ENCODE assay signal across 11 cellular contexts in the genomic region with DNA sequence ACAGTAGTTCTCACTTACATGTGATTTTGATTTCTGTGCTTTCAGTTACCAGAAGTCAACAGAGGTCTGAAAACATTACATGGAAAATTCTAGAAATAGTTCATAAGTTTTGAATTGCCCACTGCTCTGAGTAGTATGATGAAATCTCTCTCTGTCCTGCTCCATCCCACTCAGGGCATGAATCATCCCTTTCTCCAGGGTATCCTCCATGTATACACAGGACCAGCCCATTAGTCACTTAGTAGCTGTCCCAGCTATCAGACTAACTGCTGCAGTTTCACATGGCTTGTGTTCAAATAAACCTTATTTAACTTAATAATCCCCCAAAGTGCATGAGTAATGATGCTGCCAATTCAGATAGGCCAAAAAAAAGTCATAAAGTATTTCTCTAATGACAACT.
A peak's percentile ranks its signal among the peaks of the same experiment; 100 is the strongest.
DNase-seq lines count a peak whose midpoint lies in the region; ATAC-seq and TF ChIP-seq lines count a peak whose summit lies in the region.
"Had no signal": no experiment of that assay in that cellular context is flagged by ENCODE, and none has a peak within 500 bp of the region (broad histone marks: within the 10 kb centered on the region; RNA-seq: fewer than 3 reads in every experiment).

No MANE protein-coding gene starts in this region.

- DNase-seq in HFF-Myc (ENCODE audit: extremely low read depth, low read depth) (peak; percentile 39), brain microvascular endothelial cell (peak; percentile 97), islet precursor cell (peak; percentile 61), AML-193 (lab: John Stamatoyannopoulos, UW) (no peak), cerebellar nuclear complex (lab: John Stamatoyannopoulos, UW) (no peak)
- no peak for DNase-seq in activated CD8-positive, alpha-beta memory T cell treated with anti-CD3 and anti-CD28 coated beads for 24 hours
- DNase-seq: NCI-H187 treated with DMSO at 0.1 percent for 48 hours; PC-9; stimulated activated CD4-positive, alpha-beta T cell treated with anti-CD3 and anti-CD28 coated beads, Interleukin-2, amount 100 ng/mL, for 48 hours had no signal

- no peak for TF ChIP-seq CTCF in HFF-Myc (IDR thresholded peaks at IDR 0.05; ENCODE audit: low read depth, low read length, missing control alignments)
- no peak for TF ChIP-seq CTCF in brain microvascular endothelial cell (IDR thresholded peaks at IDR 0.05; ENCODE audit: low read depth, low read length, missing control alignments)

- H2AFZ ChIP-seq in ACC112 (ENCODE audit: low read length, unreplicated experiment): no peak overlapping the region
- H2AFZ ChIP-seq: PC-9 had no signal

- peaks cover 10% of the 10 kb centered on the region for H3K4me1 ChIP-seq in ACC112 (ENCODE audit: control insufficient read depth, insufficient read depth, low read length, unreplicated experiment)

- in situ Hi-C loops in brain microvascular endothelial cell (cut with HindIII; ENCODE audit: low pct_ligation_motif_present, low sequenced_read_pairs): no loop called here

- H3K27ac ChIP-seq in ACC112 (ENCODE audit: low read depth, low read length) (peak overlapping the region; percentile 71), brain microvascular endothelial cell (peak overlapping the region; percentile 38)
- H3K27ac ChIP-seq: PC-9 had no signal

- H3K36me3 ChIP-seq in ACC112 (ENCODE audit: insufficient read depth, low read length): no peaks in the 10 kb centered on the region
- H3K36me3 ChIP-seq in brain microvascular endothelial cell (replicated peaks): no peaks in the 10 kb centered on the region

- H3K27me3 ChIP-seq in ACC112 (ENCODE audit: insufficient read depth, low read length) (no peaks in the 10 kb centered on the region), brain microvascular endothelial cell (replicated peaks) (no peaks in the 10 kb centered on the region)

- no peaks in the 10 kb centered on the region for H3K79me2 ChIP-seq in ACC112 (ENCODE audit: control insufficient read depth, insufficient read depth, low read length, unreplicated experiment)

- ATAC-seq in GM19035 (IDR thresholded peaks at IDR 0.05; ENCODE audit: unreplicated experiment): no peak

- H3K4me3 ChIP-seq in ACC112 (ENCODE audit: low read depth, low read length) (no peak overlapping the region), HFF-Myc (replicated peaks; ENCODE audit: low read depth, low read length) (no peak overlapping the region), brain microvascular endothelial cell (ENCODE audit: low read depth, low read length) (no peak overlapping the region)
- H3K4me3 ChIP-seq: PC-9 had no signal

Comparison
In these comparisons a context has a peak if more than half of its experiments do, and no peak if none do; other contexts are left out.
1. DNase-seq: peak in HFF-Myc (single experiment), brain microvascular endothelial cell (single experiment) and islet precursor cell (single experiment); none in activated CD8-positive, alpha-beta memory T cell treated with anti-CD3 and anti-CD28 coated beads for 24 hours (single experiment), AML-193 (0 of 2) and cerebellar nuclear complex (0 of 2).